8 cellular contexts compared by ENCODE assay signal in genomic region chr10:3467052-3467906, GRCh38.
DNase-seq lines count a peak whose midpoint lies in the region; ATAC-seq and TF ChIP-seq lines count a peak whose summit lies in the region.

No MANE protein-coding gene starts in this region.

- no peak for DNase-seq in stimulated activated naive CD8-positive, alpha-beta T cell treated with anti-CD3 and anti-CD28 coated beads, Interleukin-15, Interleukin-2, amounts not matched to agents 100 U/mL and 50 U/mL, for 24 hours
- DNase-seq in adipocyte (ENCODE audit: low read depth) (peak; percentile 96), right atrium auricular region (ENCODE audit: low spot score) (peak; percentile 96), NCI-H2081 treated with DMSO at 0.1 percent for 48 hours (lab: John Stamatoyannopoulos, UW) (no peak), NCI-H2196 treated with DMSO at 0.1 percent for 48 hours (lab: John Stamatoyannopoulos, UW; ENCODE audit: unreplicated experiment) (no peak)

- H3K27ac Mint-ChIP-seq in stimulated activated naive CD8-positive, alpha-beta T cell treated with anti-CD3 and anti-CD28 coated beads, Interleukin-15, Interleukin-2, amounts not matched to agents 100 ng/mL and 50 ng/mL, for 24 hours, result peak overlapping the region; percentile 84

- H3K36me3 ChIP-seq in adipocyte (ENCODE audit: control insufficient read depth, insufficient read depth, low read length, severe bottlenecking) (no peaks in the 10 kb centered on the region), right atrium auricular region (no peaks in the 10 kb centered on the region), skeletal muscle tissue (ENCODE audit: control insufficient read depth in 3 of 3, insufficient read depth in 3 of 3, low read length in 3 of 3) (no peaks in the 10 kb centered on the region)

- peak in 1 of 2 donors; percentile 72 for TF ChIP-seq CTCF in right atrium auricular region (IDR thresholded peaks at IDR 0.05)

- H3K27ac ChIP-seq in right atrium auricular region (peak overlapping the region; percentile 83 to 88), skeletal muscle tissue (ENCODE audit: low read depth, low read length) (peak overlapping the region; percentile 94)

- peaks cover 6% of the 10 kb centered on the region for H3K27me3 Mint-ChIP-seq in stimulated activated naive CD8-positive, alpha-beta T cell treated with anti-CD3 and anti-CD28 coated beads, Interleukin-15, Interleukin-2, amounts not matched to agents 100 ng/mL and 50 ng/mL, for 24 hours

- H3K4me3 ChIP-seq in adipocyte (ENCODE audit: low read length) (peak overlapping the region; percentile 66), right atrium auricular region (peak overlapping the region in 1 of 2 donors; percentile 12), skeletal muscle tissue (ENCODE audit: low read length in 3 of 3) (peak overlapping the region; percentile 46 to 68 (median 63))

- peak overlapping the region; percentile 61 for H3K4me3 Mint-ChIP-seq in stimulated activated naive CD8-positive, alpha-beta T cell treated with anti-CD3 and anti-CD28 coated beads, Interleukin-15, Interleukin-2, amounts not matched to agents 100 ng/mL and 50 ng/mL, for 24 hours

- peaks cover 44% of the 10 kb centered on the region for H3K4me1 ChIP-seq in adipocyte (ENCODE audit: control insufficient read depth, insufficient read depth, low read length)
- peaks cover 0 to 41% of the 10 kb centered on the region in 2 donors for H3K4me1 ChIP-seq in right atrium auricular region
- H3K4me1 ChIP-seq in skeletal muscle tissue (ENCODE audit: control insufficient read depth in 3 of 3, insufficient read depth in 3 of 3, low read length in 3 of 3), result peaks cover 34 to 43% (median 42%) of the 10 kb centered on the region in 3 donors

- no peaks in the 10 kb centered on the region for H3K36me3 Mint-ChIP-seq in stimulated activated naive CD8-positive, alpha-beta T cell treated with anti-CD3 and anti-CD28 coated beads, Interleukin-15, Interleukin-2, amounts not matched to agents 100 ng/mL and 50 ng/mL, for 24 hours (ENCODE audit: low read depth)

- no peaks in the 10 kb centered on the region for H3K9me3 ChIP-seq in adipocyte (ENCODE audit: control insufficient read depth, low read length)
- H3K9me3 ChIP-seq in right atrium auricular region, result no peaks in the 10 kb centered on the region
- no peaks in the 10 kb centered on the region for H3K9me3 ChIP-seq in skeletal muscle tissue (ENCODE audit: control insufficient read depth in 3 of 3, low read length in 3 of 3)

- H3K27me3 ChIP-seq in adipocyte (replicated peaks; ENCODE audit: control insufficient read depth, insufficient read depth, low read length), result no peaks in the 10 kb centered on the region
- no peaks in the 10 kb centered on the region for H3K27me3 ChIP-seq in right atrium auricular region
- no peaks in the 10 kb centered on the region for H3K27me3 ChIP-seq in skeletal muscle tissue (ENCODE audit: control insufficient read depth in 3 of 3, insufficient read depth in 3 of 3, low read length in 3 of 3)

- H3K9ac ChIP-seq in adipocyte (ENCODE audit: low read length) (peak overlapping the region; percentile 92), skeletal muscle tissue (ENCODE audit: low read depth in 1 of 3, low read length in 3 of 3) (peak overlapping the region; percentile 65 to 73 (median 71))

- ATAC-seq in stimulated activated naive CD8-positive, alpha-beta T cell treated with anti-CD3 and anti-CD28 coated beads, Interleukin-15, Interleukin-2, amounts not matched to agents 100 U/mL and 50 U/mL, for 24 hours, result no peak
- ATAC-seq in GM19324 (IDR thresholded peaks at IDR 0.05; ENCODE audit: low FRiP score, unreplicated experiment), result no peak

- no peaks in the 10 kb centered on the region for H3K9me3 Mint-ChIP-seq in stimulated activated naive CD8-positive, alpha-beta T cell treated with anti-CD3 and anti-CD28 coated beads, Interleukin-15, Interleukin-2, amounts not matched to agents 100 ng/mL and 50 ng/mL, for 24 hours

- peaks cover 39% of the 10 kb centered on the region for H3K4me1 Mint-ChIP-seq in stimulated activated naive CD8-positive, alpha-beta T cell treated with anti-CD3 and anti-CD28 coated beads, Interleukin-15, Interleukin-2, amounts not matched to agents 100 ng/mL and 50 ng/mL, for 24 hours (ENCODE audit: low read depth)

Comparison
In these comparisons a context has a peak if more than half of its experiments do, and no peak if none do; other contexts are left out.
1. DNase-seq: peak in adipocyte (single experiment) and right atrium auricular region (single experiment); none in stimulated activated naive CD8-positive, alpha-beta T cell treated with anti-CD3 and anti-CD28 coated beads, Interleukin-15, Interleukin-2, amounts not matched to agents 100 U/mL and 50 U/mL, for 24 hours (single experiment), NCI-H2081 treated with DMSO at 0.1 percent for 48 hours (single experiment) and NCI-H2196 treated with DMSO at 0.1 percent for 48 hours (single experiment).